Comparison of ENCODE assay signal across 11 cellular contexts in genomic region chr2:233332125-233332524, GRCh38. TPM values are rescaled to one million over a fixed set of nuclear protein-coding genes. Genes with fewer than 3 reads are reported as not detected.
DNase-seq lines count a peak whose midpoint lies in the region; ATAC-seq and TF ChIP-seq lines count a peak whose summit lies in the region.
"Had no signal": no experiment of that assay in that cellular context is flagged by ENCODE, and none has a peak within 500 bp of the region (broad histone marks: within the 10 kb centered on the region; RNA-seq: fewer than 3 reads in every experiment).

No MANE protein-coding gene starts in this region.

- intact Hi-C loops in heart left ventricle (cut with DNase I), result no loop called here
- intact Hi-C loops in left ventricle myocardium superior (cut with micrococcal nuclease), result no loop called here
- intact Hi-C loops in lower lobe of right lung (cut with DNase I), result no loop called here
- intact Hi-C loops in transverse colon (cut with DNase I; ENCODE audit: low total_unique reads), result no loop called here

- H3K27ac ChIP-seq in heart left ventricle, result peak overlapping the region in 8 of 12 donors; percentile 6 to 95 (median 46)
- H3K27ac ChIP-seq in lower lobe of right lung, result peak overlapping the region; percentile 50
- H3K27ac ChIP-seq in transverse colon, result peak overlapping the region; percentile 33 to 67 (median 55)
- H3K27ac ChIP-seq: cardiac muscle cell had no signal

- TF ChIP-seq CTCF in heart left ventricle (IDR thresholded peaks at IDR 0.05), result no peak
- no peak for TF ChIP-seq CTCF in lower lobe of right lung (IDR thresholded peaks at IDR 0.05)
- TF ChIP-seq CTCF in transverse colon (IDR thresholded peaks at IDR 0.05), result no peak

- H3K27ac Mint-ChIP-seq in activated CD8-positive, alpha-beta T cell treated with anti-CD3 and anti-CD28 coated beads, Interleukin-2, amount 10 ng/mL, durations not matched to agents 7 days and 5 days, result peak overlapping the region; percentile 99

- DNase-seq in heart left ventricle (no peak), left ventricle myocardium superior (no peak), lower lobe of right lung (no peak), transverse colon (no peak), NCI-H1092 (lab: John Stamatoyannopoulos, UW) (no peak)
- DNase-seq in activated CD8-positive, alpha-beta T cell treated with anti-CD3 and anti-CD28 coated beads, Interleukin-2, amount 10 ng/mL, durations not matched to agents 7 days and 5 days, result no peak
- DNase-seq: MG63 had no signal

- 85 to 89% (median 87%) methylated on average over 4 of the region's 4 CpGs for WGBS in heart left ventricle, 4 donors
- 88 to 94% methylated on average over 3 to 4 of the region's 4 CpGs for WGBS in transverse colon (ENCODE audit: low coverage in 1 of 2), 2 donors

- peak overlapping the region; percentile 61 for H3K4me3 Mint-ChIP-seq in activated CD8-positive, alpha-beta T cell treated with anti-CD3 and anti-CD28 coated beads, Interleukin-2, amount 10 ng/mL, durations not matched to agents 7 days and 5 days

- TF ChIP-seq POLR2A in heart left ventricle (IDR thresholded peaks at IDR 0.05) (no peak), transverse colon (IDR thresholded peaks at IDR 0.05) (no peak)

- H3K36me3 ChIP-seq in heart left ventricle (no peaks in the 10 kb centered on the region), lower lobe of right lung (no peaks in the 10 kb centered on the region), transverse colon (no peaks in the 10 kb centered on the region)
- H3K36me3 ChIP-seq: cardiac muscle cell, MG63 had no signal

- in situ Hi-C loops in transverse colon (cut with MboI; ENCODE audit: low pct_ligation_motif_present in 1 of 4, low pct_unique_long_range_greater_than_20kb in 1 of 4, low sequenced_read_pairs in 3 of 4), result no loop called here

- peaks cover 60% of the 10 kb centered on the region for H3K4me1 Mint-ChIP-seq in activated CD8-positive, alpha-beta T cell treated with anti-CD3 and anti-CD28 coated beads, Interleukin-2, amount 10 ng/mL, durations not matched to agents 7 days and 5 days (ENCODE audit: low read depth)

- POLR2A ChIA-PET in activated CD8-positive, alpha-beta T cell treated with anti-CD3 and anti-CD28 coated beads, Interleukin-2, amount 10 ng/mL, durations not matched to agents 7 days and 5 days (lab: Charles Lee), result interaction anchor here (0.7 to 2.4 kb wide), 8 partner anchors 10 to 64 kb away, joined by 3 to 10 read pairs (median 4); partner anchors contain the start of gene DGKD

- peaks cover 0 to 41% (median 0%) of the 10 kb centered on the region in 12 donors for H3K4me1 ChIP-seq in heart left ventricle
- H3K4me1 ChIP-seq in lower lobe of right lung, result peaks cover 8% of the 10 kb centered on the region
- H3K4me1 ChIP-seq in transverse colon, result peaks cover 0 to 26% (median 5%) of the 10 kb centered on the region in 4 donors

- H3K9me3 ChIP-seq in heart left ventricle (no peaks in the 10 kb centered on the region), lower lobe of right lung (no peaks in the 10 kb centered on the region), transverse colon (no peaks in the 10 kb centered on the region)
- H3K9me3 ChIP-seq: MG63 had no signal

- H3K36me3 Mint-ChIP-seq in activated CD8-positive, alpha-beta T cell treated with anti-CD3 and anti-CD28 coated beads, Interleukin-2, amount 10 ng/mL, durations not matched to agents 7 days and 5 days (ENCODE audit: low read depth), result peaks cover 6% of the 10 kb centered on the region

- H3K9me3 Mint-ChIP-seq in activated CD8-positive, alpha-beta T cell treated with anti-CD3 and anti-CD28 coated beads, Interleukin-2, amount 10 ng/mL, durations not matched to agents 7 days and 5 days (ENCODE audit: insufficient read depth), result no peaks in the 10 kb centered on the region
- H3K9me3 Mint-ChIP-seq: nephron had no signal

- CTCF ChIA-PET in activated CD8-positive, alpha-beta T cell treated with anti-CD3 and anti-CD28 coated beads, Interleukin-2, amount 10 ng/mL, durations not matched to agents 7 days and 5 days (lab: Charles Lee), result interaction anchor here (0.8 to 3.2 kb wide), 15 partner anchors 11 to 124 kb away, joined by 3 to 21 read pairs (median 4); partner anchors contain the start of gene DGKD

- no peak for TF ChIP-seq EP300 in transverse colon (IDR thresholded peaks at IDR 0.05; ENCODE audit: low read depth)

- H3K27me3 ChIP-seq in heart left ventricle, result no peaks in the 10 kb centered on the region
- H3K27me3 ChIP-seq in lower lobe of right lung (ENCODE audit: low read depth), result no peaks in the 10 kb centered on the region
- no peaks in the 10 kb centered on the region for H3K27me3 ChIP-seq in transverse colon
- H3K27me3 ChIP-seq: cardiac muscle cell, MG63 had no signal

- H3K4me3 ChIP-seq in heart left ventricle, result no peak overlapping the region
- H3K4me3 ChIP-seq in lower lobe of right lung, result no peak overlapping the region
- H3K4me3 ChIP-seq in transverse colon, result no peak overlapping the region
- H3K4me3 ChIP-seq: cardiac muscle cell, MG63 had no signal

- no peak for ATAC-seq in heart left ventricle
- ATAC-seq in left ventricle myocardium superior, result no peak
- peak; percentile 5 for ATAC-seq in activated CD8-positive, alpha-beta T cell treated with anti-CD3 and anti-CD28 coated beads, Interleukin-2, amount 10 ng/mL, durations not matched to agents 7 days and 5 days
- ATAC-seq in lower lobe of right lung, result no peak
- ATAC-seq in GM18858 (IDR thresholded peaks at IDR 0.05; ENCODE audit: unreplicated experiment), result no peak
- ATAC-seq in esophagus mucosa, result no peak

- H3K27me3 Mint-ChIP-seq in activated CD8-positive, alpha-beta T cell treated with anti-CD3 and anti-CD28 coated beads, Interleukin-2, amount 10 ng/mL, durations not matched to agents 7 days and 5 days (ENCODE audit: low read depth), result no peaks in the 10 kb centered on the region

RNA-seq across cellular contexts. Expression of gene DGKD, which starts 22.2 kb away (rescaled TPM):
- 10 to 100 TPM; 15.5 to 67.3 (median 42.8) TPM for total RNA-seq in heart left ventricle
- 10 to 100 TPM; 51.2 to 88.6 TPM for polyA plus RNA-seq in heart left ventricle
- 27.1 TPM for total RNA-seq in left ventricle myocardium superior
- 10 to 100 TPM; 92.1 to 94.2 TPM for total RNA-seq in activated CD8-positive, alpha-beta T cell treated with anti-CD3 and anti-CD28 coated beads, Interleukin-2, amount 10 ng/mL, durations not matched to agents 7 days and 5 days
- 69.3 TPM for total RNA-seq in lower lobe of right lung
- 100 to 1,000 TPM in 1 of 4 donors, 10 to 100 TPM in 3; 55.7 to 166 (median 91.5) TPM for total RNA-seq in transverse colon
- 6.7 TPM for total RNA-seq in esophagus mucosa

RNA-seq across cellular contexts. Expression of gene SAG, which starts 24.5 kb away (rescaled TPM):
- total RNA-seq in heart left ventricle, result 1 to 10 TPM in 1 of 9 donors, not detected in 8; 1.4 TPM
- not detected for polyA plus RNA-seq in heart left ventricle
- total RNA-seq in left ventricle myocardium superior, result not detected
- total RNA-seq in activated CD8-positive, alpha-beta T cell treated with anti-CD3 and anti-CD28 coated beads, Interleukin-2, amount 10 ng/mL, durations not matched to agents 7 days and 5 days, result under 1 TPM in 1 of 2 experiments, not detected in 1; 0.05 TPM
- total RNA-seq in lower lobe of right lung, result not detected
- total RNA-seq in transverse colon, result not detected
- not detected for total RNA-seq in esophagus mucosa
- total RNA-seq: cardiac muscle cell had no signal
